Comparison of ENCODE assay signal across 21 cellular contexts in genomic region chr2:121129692-121130091, GRCh38.
DNase-seq lines count a peak whose midpoint lies in the region; ATAC-seq and TF ChIP-seq lines count a peak whose summit lies in the region.
"Had no signal": no experiment of that assay in that cellular context is flagged by ENCODE, and none has a peak within 500 bp of the region (broad histone marks: within the 10 kb centered on the region; RNA-seq: fewer than 3 reads in every experiment).

No MANE protein-coding gene starts in this region.

- no peak for TF ChIP-seq POLR2A in heart left ventricle (IDR thresholded peaks at IDR 0.05)

- TF ChIP-seq CTCF in heart left ventricle (IDR thresholded peaks at IDR 0.05) (no peak), brain microvascular endothelial cell (IDR thresholded peaks at IDR 0.05; ENCODE audit: low read depth, low read length, missing control alignments) (no peak)

- peak overlapping the region; percentile 63 for H2BK5ac ChIP-seq in neuronal stem cell (ENCODE audit: low read length)

- POLR2A ChIA-PET in activated CD8-positive, alpha-beta T cell treated with anti-CD3 and anti-CD28 coated beads, Interleukin-2, amount 10 ng/mL, durations not matched to agents 7 days and 5 days (lab: Charles Lee) = no interaction called here

- H3K27me3 Mint-ChIP-seq in activated CD8-positive, alpha-beta T cell treated with anti-CD3 and anti-CD28 coated beads, Interleukin-2, amount 10 ng/mL, durations not matched to agents 7 days and 5 days (ENCODE audit: low read depth) = no peaks in the 10 kb centered on the region
- H3K27me3 Mint-ChIP-seq: CD4-positive, alpha-beta T cell had no signal

- peak; percentile 73 for DNase-seq in cardiac septum (ENCODE audit: low spot score)
- no peak for DNase-seq in heart left ventricle
- DNase-seq in cerebellar nuclear complex (lab: John Stamatoyannopoulos, UW) = peak; percentile 34 to 45
- no peak for DNase-seq in neuronal stem cell (ENCODE audit: low spot score)
- no peak for DNase-seq in brain microvascular endothelial cell
- DNase-seq in effector CD4-positive, alpha-beta T cell = no peak
- DNase-seq in activated CD8-positive, alpha-beta T cell treated with anti-CD3 and anti-CD28 coated beads, Interleukin-2, amount 10 ng/mL, durations not matched to agents 7 days and 5 days = no peak
- DNase-seq: CD4-positive, alpha-beta T cell; GDM1; GOT3; NCI-H1092; NCI-H1417 treated with DMSO at 0.1 percent for 48 hours; NCI-H1930; NCI-H2107; NCI-H526 treated with DMSO at 0.1 percent for 48 hours; Right ventricle myocardium superior; RPMI8226 had no signal

- H3K27ac ChIP-seq in heart left ventricle (no peak overlapping the region), neuronal stem cell (replicated peaks; ENCODE audit: low read length) (no peak overlapping the region), brain microvascular endothelial cell (no peak overlapping the region)
- H3K27ac ChIP-seq: BLaER1, HL-60, SJSA1 had no signal

- H3K23ac ChIP-seq in neuronal stem cell (ENCODE audit: low read depth, low read length, poor library complexity) = no peak overlapping the region

- no peaks in the 10 kb centered on the region for H3K36me3 ChIP-seq in heart left ventricle
- no peaks in the 10 kb centered on the region for H3K36me3 ChIP-seq in neuronal stem cell (replicated peaks in 1 of 2; ENCODE audit: control insufficient read depth in 2 of 2, insufficient read depth in 2 of 2, low read length in 2 of 2)
- no peaks in the 10 kb centered on the region for H3K36me3 ChIP-seq in brain microvascular endothelial cell (replicated peaks)
- H3K36me3 ChIP-seq: BLaER1, SJSA1 had no signal

- no peak overlapping the region for H3K4ac ChIP-seq in neuronal stem cell (ENCODE audit: low read length)

- no peak overlapping the region for H2AFZ ChIP-seq in neuronal stem cell (ENCODE audit: low read length)

- H3K79me1 ChIP-seq in neuronal stem cell (ENCODE audit: low read depth, low read length) = no peaks in the 10 kb centered on the region

- no peak overlapping the region for H3K4me3 Mint-ChIP-seq in activated CD8-positive, alpha-beta T cell treated with anti-CD3 and anti-CD28 coated beads, Interleukin-2, amount 10 ng/mL, durations not matched to agents 7 days and 5 days
- H3K4me3 Mint-ChIP-seq: CD4-positive, alpha-beta T cell had no signal

- CTCF ChIA-PET in activated CD8-positive, alpha-beta T cell treated with anti-CD3 and anti-CD28 coated beads, Interleukin-2, amount 10 ng/mL, durations not matched to agents 7 days and 5 days (lab: Charles Lee) = interaction anchor here (3.3 kb wide), 1 partner anchor 226 kb away, joined by 28 read pairs; no protein-coding TSS in a partner anchor

- no peaks in the 10 kb centered on the region for H3K4me1 Mint-ChIP-seq in activated CD8-positive, alpha-beta T cell treated with anti-CD3 and anti-CD28 coated beads, Interleukin-2, amount 10 ng/mL, durations not matched to agents 7 days and 5 days (ENCODE audit: low read depth)

- no peak for ATAC-seq in heart left ventricle
- ATAC-seq in activated CD8-positive, alpha-beta T cell treated with anti-CD3 and anti-CD28 coated beads, Interleukin-2, amount 10 ng/mL, durations not matched to agents 7 days and 5 days = no peak
- ATAC-seq: GM12878 had no signal

- H3K36me3 Mint-ChIP-seq in activated CD8-positive, alpha-beta T cell treated with anti-CD3 and anti-CD28 coated beads, Interleukin-2, amount 10 ng/mL, durations not matched to agents 7 days and 5 days (ENCODE audit: low read depth) = no peaks in the 10 kb centered on the region

- no peak overlapping the region for H3K14ac ChIP-seq in neuronal stem cell (ENCODE audit: low read length)

- H3K9ac ChIP-seq in neuronal stem cell (ENCODE audit: low read depth, low read length, poor library complexity) = no peak overlapping the region
- H3K9ac ChIP-seq: BLaER1 had no signal

- no peaks in the 10 kb centered on the region for H3K9me3 Mint-ChIP-seq in activated CD8-positive, alpha-beta T cell treated with anti-CD3 and anti-CD28 coated beads, Interleukin-2, amount 10 ng/mL, durations not matched to agents 7 days and 5 days (ENCODE audit: insufficient read depth)
- H3K9me3 Mint-ChIP-seq: CD4-positive, alpha-beta T cell had no signal

- no peak overlapping the region for H2BK12ac ChIP-seq in neuronal stem cell (ENCODE audit: low read length)

- H3K18ac ChIP-seq in neuronal stem cell (ENCODE audit: low read length) = no peak overlapping the region

- no peak overlapping the region for H2AK5ac ChIP-seq in neuronal stem cell (ENCODE audit: low read depth, low read length)

- no peak overlapping the region for H3K4me2 ChIP-seq in neuronal stem cell (ENCODE audit: insufficient read depth, low read length, poor library complexity, severe bottlenecking)
- H3K4me2 ChIP-seq: BLaER1 had no signal

- 87 to 100% (median 90%) methylated on average over 1 to 6 of the region's 6 CpGs for WGBS in heart left ventricle, 4 donors
- no CpG with 5 or more reads among the region's 6 CpGs for WGBS in neuronal stem cell (ENCODE audit: extremely low coverage in 2 of 2, insufficient read length in 2 of 2, insufficient replicate concordance in 1 of 2), 2 donors

- H3K27me3 ChIP-seq in heart left ventricle = peaks cover 0 to 9% (median 0%) of the 10 kb centered on the region in 9 donors
- H3K27me3 ChIP-seq in neuronal stem cell (ENCODE audit: control insufficient read depth in 3 of 3, insufficient read depth in 3 of 3, low read depth in 1 of 3, low read length in 3 of 3) = peaks cover 0 to 31% (median 2%) of the 10 kb centered on the region in 3 experiments
- H3K27me3 ChIP-seq in brain microvascular endothelial cell (replicated peaks) = no peaks in the 10 kb centered on the region
- H3K27me3 ChIP-seq: BLaER1, SJSA1 had no signal

- no peaks in the 10 kb centered on the region for H3K4me1 ChIP-seq in heart left ventricle
- H3K4me1 ChIP-seq in neuronal stem cell (ENCODE audit: control insufficient read depth in 2 of 2, insufficient read depth in 1 of 2, low read depth in 1 of 2, low read length in 2 of 2) = no peaks in the 10 kb centered on the region
- H3K4me1 ChIP-seq: SJSA1 had no signal

- H3K9me3 ChIP-seq in heart left ventricle (no peaks in the 10 kb centered on the region), neuronal stem cell (replicated peaks in 1 of 2; ENCODE audit: control insufficient read depth in 2 of 2, insufficient read depth in 1 of 2, low read depth in 1 of 2, low read length in 2 of 2) (no peaks in the 10 kb centered on the region)
- H3K9me3 ChIP-seq: BLaER1, SJSA1 had no signal

- no peak overlapping the region for H3K27ac Mint-ChIP-seq in activated CD8-positive, alpha-beta T cell treated with anti-CD3 and anti-CD28 coated beads, Interleukin-2, amount 10 ng/mL, durations not matched to agents 7 days and 5 days
- H3K27ac Mint-ChIP-seq: CD4-positive, alpha-beta T cell had no signal

- no peak overlapping the region for H2BK120ac ChIP-seq in neuronal stem cell (ENCODE audit: low read depth, low read length)

- H3K4me3 ChIP-seq in heart left ventricle = no peak overlapping the region
- no peak overlapping the region for H3K4me3 ChIP-seq in neuronal stem cell (ENCODE audit: low read length in 2 of 2)
- no peak overlapping the region for H3K4me3 ChIP-seq in brain microvascular endothelial cell (ENCODE audit: low read depth, low read length)
- H3K4me3 ChIP-seq: BLaER1, GM12878, SJSA1 had no signal

- no peak overlapping the region for H4K91ac ChIP-seq in neuronal stem cell (ENCODE audit: low read depth, low read length, poor library complexity)

- H2BK15ac ChIP-seq in neuronal stem cell (ENCODE audit: low read length) = no peak overlapping the region

- H4K8ac ChIP-seq in neuronal stem cell (ENCODE audit: low read depth, low read length) = no peak overlapping the region

- intact Hi-C loops in cardiac septum (cut with DNase I) = no loop called here
- intact Hi-C loops in heart left ventricle (cut with DNase I) = loop anchor here in 3 of 10 donors (10.0 kb wide), 2 partner anchors 165 to 225 kb away; no protein-coding TSS in a partner anchor

- in situ Hi-C loops in brain microvascular endothelial cell (cut with HindIII; ENCODE audit: low pct_ligation_motif_present, low sequenced_read_pairs) = no loop called here

Comparison
In these comparisons a context has a peak if more than half of its experiments do, and no peak if none do; other contexts are left out.
1. DNase-seq: peak in cardiac septum (single experiment) and cerebellar nuclear complex (2 of 2); none in heart left ventricle (0 of 5), neuronal stem cell (single experiment), brain microvascular endothelial cell (single experiment), effector CD4-positive, alpha-beta T cell (single experiment) and activated CD8-positive, alpha-beta T cell treated with anti-CD3 and anti-CD28 coated beads, Interleukin-2, amount 10 ng/mL, durations not matched to agents 7 days and 5 days (single experiment).